In the genomic region with DNA sequence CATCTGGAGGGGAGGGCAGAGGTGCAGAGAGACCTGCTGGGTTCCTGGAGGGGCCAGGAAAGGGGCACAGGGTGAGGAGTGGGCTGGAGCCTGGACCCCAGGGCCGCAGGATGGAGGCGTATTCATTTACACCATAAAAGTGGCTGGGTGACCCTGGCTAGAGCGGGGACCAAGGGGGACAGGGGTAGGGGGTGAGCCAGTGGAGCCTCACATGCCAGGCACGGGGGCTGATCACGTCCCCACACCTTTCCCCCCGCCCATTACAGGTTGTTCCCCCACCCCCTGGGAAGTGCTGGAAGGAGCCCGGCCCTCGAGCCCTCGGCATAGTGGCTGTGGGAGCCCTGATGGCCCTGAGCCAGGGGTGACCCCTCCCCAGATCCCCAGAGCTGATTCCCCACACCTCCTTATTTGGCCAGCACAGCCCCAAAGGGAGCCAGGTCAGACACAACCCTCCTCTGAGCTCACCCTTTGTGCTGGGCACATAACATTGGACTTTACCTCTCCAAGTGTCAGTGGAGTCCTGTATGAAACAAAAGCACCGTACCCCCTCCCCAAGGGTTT, we compare ENCODE assay signal across 9 cellular contexts. TPM values are rescaled to one million over a fixed set of nuclear protein-coding genes. Genes with fewer than 3 reads are reported as not detected.
DNase-seq lines count a peak whose midpoint lies in the region; ATAC-seq and TF ChIP-seq lines count a peak whose summit lies in the region.
"Had no signal": no experiment of that assay in that cellular context is flagged by ENCODE, and none has a peak within 500 bp of the region (broad histone marks: within the 10 kb centered on the region; RNA-seq: fewer than 3 reads in every experiment).

No MANE protein-coding gene starts in this region.

- TF ChIP-seq POLR2A in HCT116 (IDR thresholded peaks at IDR 0.05; ENCODE audit: borderline replicate concordance, extremely low read depth, insufficient read depth, insufficient read length) (no peak), body of pancreas (IDR thresholded peaks at IDR 0.05) (no peak)

- RAD21 ChIA-PET in HCT116 (lab: Charles Lee; ENCODE audit: low non-redundant PET in 1 of 2, low total read pairs in 2 of 2, uncharacterized antibody in 2 of 2, unreplicated experiment in 2 of 2), result no interaction called here

- H3K4me2 ChIP-seq in HCT116 (ENCODE audit: low read length), result peak overlapping the region; percentile 85

- no peaks in the 10 kb centered on the region for H4K20me1 ChIP-seq in HCT116 (ENCODE audit: insufficient read depth)

- H3K9me3 ChIP-seq in AG04450 (ENCODE audit: control insufficient read depth, insufficient read depth, low read length) (no peaks in the 10 kb centered on the region; the same call in 1 of the 2 replicates), HCT116 (ENCODE audit: control insufficient read depth in 1 of 2, insufficient read depth in 1 of 2, low read depth in 1 of 2, low read length in 2 of 2) (no peaks in the 10 kb centered on the region), body of pancreas (no peaks in the 10 kb centered on the region), mucosa of descending colon (no peaks in the 10 kb centered on the region)

- POLR2A ChIA-PET in AG04450 (lab: Yijun Ruan, JAX) (interaction anchor here (0.9 to 1.1 kb wide), 2 partner anchors 12 to 29 kb away, joined by 3 read pairs; a partner anchor contains a TSS), HCT116 (lab: Charles Lee) (interaction anchor here (1.0 kb wide), 1 partner anchor 11 kb away, joined by 3 read pairs; no protein-coding TSS in a partner anchor)

- H3K4me3 ChIP-seq in AG04450 (ENCODE audit: low read depth, low read length) (peak overlapping the region; percentile 70), HCT116 (replicated peaks in 1 of 2; ENCODE audit: low read depth in 1 of 2, low read length in 2 of 2) (peak overlapping the region; percentile 82), body of pancreas (peak overlapping the region; percentile 61 to 68), mucosa of descending colon (peak overlapping the region; percentile 73)

- no peak for TF ChIP-seq RAD21 in HCT116 (IDR thresholded peaks at IDR 0.05; ENCODE audit: low read depth)

- intact Hi-C loops in HCT116 (cut with micrococcal nuclease), result loop anchor here (10.0 kb wide), 1 partner anchor 85 kb away; a partner anchor contains a TSS
- intact Hi-C loops in body of pancreas (cut with DNase I), result no loop called here
- intact Hi-C loops in mucosa of descending colon (cut with DNase I, micrococcal nuclease), result no loop called here

- BruUV-seq in HCT116 (replicated peaks; lab: Mats Ljungman, UMichigan), result no TSS peak

- H3K27ac ChIP-seq in AG04450 (ENCODE audit: low read depth, low read length), result peak overlapping the region; percentile 81
- peak overlapping the region; percentile 87; the same call in 1 of the 2 replicates for H3K27ac ChIP-seq in HCT116 (ENCODE audit: low read depth, low read length)
- H3K27ac ChIP-seq in body of pancreas, result peak overlapping the region; percentile 86 to 96 (median 96)

- 5 to 8% methylated on average over 4 to 10 of the region's 10 CpGs for WGBS in body of pancreas, 2 donors

- DNase-seq in AG04450 (ENCODE audit: low read depth, low spot score), result no peak
- no peak for DNase-seq in HCT116 (ENCODE audit: low read depth, low spot score)
- DNase-seq in body of pancreas, result peak in 3 of 4 donors; percentile 47 to 54 (median 49)
- DNase-seq in mucosa of descending colon, result peak in 2 of 3 donors; percentile 41 to 70
- DNase-seq in stimulated activated naive CD4-positive, alpha-beta T cell treated with Interleukin-2 at 50 U/mL for 16 hours (lab: John Stamatoyannopoulos, UW), result no peak
- no peak for DNase-seq in stimulated activated CD4-positive, alpha-beta T cell treated with anti-CD3 and anti-CD28 coated beads, Interleukin-12 subunit alpha, Interleukin-12 subunit beta, amount 100 ng/mL, for 4 hours
- DNase-seq: cortex of kidney had no signal

- no peak overlapping the region for H2AFZ ChIP-seq in HCT116 (ENCODE audit: low read depth, low read length, poor library complexity, severe bottlenecking)

- no peaks in the 10 kb centered on the region for H3K27me3 ChIP-seq in AG04450 (ENCODE audit: control insufficient read depth, insufficient read depth, low read length)
- H3K27me3 ChIP-seq in HCT116 (ENCODE audit: insufficient read depth, low read length), result no peaks in the 10 kb centered on the region
- H3K27me3 ChIP-seq in body of pancreas, result no peaks in the 10 kb centered on the region

- H3K9ac ChIP-seq in HCT116 (ENCODE audit: low read length), result peak overlapping the region; percentile 79

- ATAC-seq in HCT116 (no peak), body of pancreas (no peak), mucosa of descending colon (peak; percentile 31), HG02938 (IDR thresholded peaks at IDR 0.05; ENCODE audit: unreplicated experiment) (no peak), GM18867 (IDR thresholded peaks at IDR 0.05; ENCODE audit: unreplicated experiment) (no peak)

- H3K36me3 ChIP-seq in HCT116 (ENCODE audit: control insufficient read depth in 1 of 2, insufficient read depth in 2 of 2, low read length in 2 of 2) (peaks cover 0 to 6% of the 10 kb centered on the region in 2 experiments; a peak in 1 of 4 replicates), body of pancreas (replicated peaks in 1 of 2; ENCODE audit: insufficient read depth in 1 of 2, low read depth in 2 of 2) (peaks cover 3% of the 10 kb centered on the region in 2 donors), mucosa of descending colon (ENCODE audit: low read depth) (peaks cover 5% of the 10 kb centered on the region)

- CTCF ChIA-PET in AG04450 (lab: Charles Lee) (no interaction called here), HCT116 (lab: Charles Lee) (no interaction called here)

- peaks cover 21% of the 10 kb centered on the region for H3K79me2 ChIP-seq in HCT116 (ENCODE audit: insufficient read depth, low read length)

- no peaks in the 10 kb centered on the region for H3K9me2 ChIP-seq in HCT116 (ENCODE audit: insufficient read depth)

- H3K4me1 ChIP-seq in HCT116 (ENCODE audit: control insufficient read depth in 1 of 2, insufficient read depth in 2 of 2, low read length in 2 of 2) (peaks cover 9 to 23% of the 10 kb centered on the region in 2 experiments; a peak in 3 of 4 replicates), body of pancreas (peaks cover 81% of the 10 kb centered on the region), mucosa of descending colon (ENCODE audit: low read depth) (peaks cover 19% of the 10 kb centered on the region)

- TF ChIP-seq CTCF in AG04450 (IDR thresholded peaks at IDR 0.05; ENCODE audit: low read depth, low read length) (no peak), HCT116 (IDR thresholded peaks at IDR 0.05 in 2 of 3, conservative IDR thresholded peaks at IDR 0.05 in 1 of 3; ENCODE audit: borderline replicate concordance in 1 of 3, insufficient read depth in 1 of 3, low read depth in 2 of 3, low read length in 2 of 3) (no peak), body of pancreas (IDR thresholded peaks at IDR 0.05) (no peak), mucosa of descending colon (IDR thresholded peaks at IDR 0.05) (no peak)

TF ChIP-seq in HCT116, 20 proteins besides CTCF, POLR2A, EP300 and RAD21 (continues in another document):
- TF ChIP-seq JUND (IDR thresholded peaks at IDR 0.05), result no peak
- TF ChIP-seq EZH2 (IDR thresholded peaks at IDR 0.05), result no peak
- TF ChIP-seq, protein P1, sequence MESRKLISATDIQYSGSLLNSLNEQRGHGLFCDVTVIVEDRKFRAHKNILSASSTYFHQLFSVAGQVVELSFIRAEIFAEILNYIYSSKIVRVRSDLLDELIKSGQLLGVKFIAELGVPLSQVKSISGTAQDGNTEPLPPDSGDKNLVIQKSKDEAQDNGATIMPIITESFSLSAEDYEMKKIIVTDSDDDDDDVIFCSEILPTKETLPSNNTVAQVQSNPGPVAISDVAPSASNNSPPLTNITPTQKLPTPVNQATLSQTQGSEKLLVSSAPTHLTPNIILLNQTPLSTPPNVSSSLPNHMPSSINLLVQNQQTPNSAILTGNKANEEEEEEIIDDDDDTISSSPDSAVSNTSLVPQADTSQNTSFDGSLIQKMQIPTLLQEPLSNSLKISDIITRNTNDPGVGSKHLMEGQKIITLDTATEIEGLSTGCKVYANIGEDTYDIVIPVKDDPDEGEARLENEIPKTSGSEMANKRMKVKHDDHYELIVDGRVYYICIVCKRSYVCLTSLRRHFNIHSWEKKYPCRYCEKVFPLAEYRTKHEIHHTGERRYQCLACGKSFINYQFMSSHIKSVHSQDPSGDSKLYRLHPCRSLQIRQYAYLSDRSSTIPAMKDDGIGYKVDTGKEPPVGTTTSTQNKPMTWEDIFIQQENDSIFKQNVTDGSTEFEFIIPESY (IDR thresholded peaks at IDR 0.05; ENCODE audit: extremely low read depth, insufficient replicate concordance, low read length), result no peak
- TF ChIP-seq CEBPB (IDR thresholded peaks at IDR 0.05; ENCODE audit: low read depth), result no peak
- no peak for TF ChIP-seq SRF (IDR thresholded peaks at IDR 0.05; ENCODE audit: low read depth)
- TF ChIP-seq FOSL1 (IDR thresholded peaks at IDR 0.05; ENCODE audit: low read depth), result no peak
- TF ChIP-seq ELF1 (IDR thresholded peaks at IDR 0.05; ENCODE audit: borderline replicate concordance, low read depth), result no peak
- TF ChIP-seq YY1 (IDR thresholded peaks at IDR 0.05; ENCODE audit: extremely low read depth, insufficient replicate concordance, low read depth, low read length), result no peak

RNA-seq across cellular contexts. Expression of a gene that starts 0.8 kb away (rescaled TPM):
- 26.5 and 39.0 TPM in 2 replicates for polyA plus RNA-seq in AG04450 (2011; rRNA removed)
- 26.7 and 34.1 TPM in 2 replicates for polyA minus RNA-seq in AG04450 (2011; rRNA and poly(A)+ RNA removed)
- total RNA-seq in HCT116 (2021; ENCODE audit: unreplicated experiment), result 101 TPM
- polyA plus RNA-seq in HCT116 (2012), result 88.7 and 97.2 TPM in 2 replicates
- total RNA-seq in body of pancreas, result 100 to 1,000 TPM; 488 to 798 TPM
- 100 to 1,000 TPM; 155 to 189 (median 166) TPM for total RNA-seq in mucosa of descending colon

RNA-seq across cellular contexts. Expression of a gene that starts 9.1 kb away (rescaled TPM):
- 42.5 and 65.3 TPM in 2 replicates for polyA plus RNA-seq in AG04450 (2011; rRNA removed)
- 43.0 and 58.8 TPM in 2 replicates for polyA minus RNA-seq in AG04450 (2011; rRNA and poly(A)+ RNA removed)
- total RNA-seq in HCT116 (2021; ENCODE audit: unreplicated experiment) (189 TPM), body of pancreas (100 to 1,000 TPM; 108 to 109 TPM), mucosa of descending colon (100 to 1,000 TPM; 148 to 165 (median 162) TPM)
- polyA plus RNA-seq in HCT116 (2012), result 245 and 268 TPM in 2 replicates

RNA-seq across cellular contexts. Expression of a gene that starts 29.5 kb away (rescaled TPM):
- 24.0 and 32.7 TPM in 2 replicates for polyA plus RNA-seq in AG04450 (2011; rRNA removed)
- 11.0 and 12.8 TPM in 2 replicates for polyA minus RNA-seq in AG04450 (2011; rRNA and poly(A)+ RNA removed)
- total RNA-seq in HCT116 (2021; ENCODE audit: unreplicated experiment) (25.5 TPM), body of pancreas (10 to 100 TPM; 15.2 to 18.4 TPM), mucosa of descending colon (10 to 100 TPM in 2 of 3 donors, 1 to 10 TPM in 1; 8.6 to 18.9 (median 11.5) TPM)
- polyA plus RNA-seq in HCT116 (2012), result 28.9 and 39.8 TPM in 2 replicates

RNA-seq across cellular contexts. Expression of a gene that starts 35.7 kb away (rescaled TPM):
- polyA plus RNA-seq in AG04450 (2011; rRNA removed), result 11.3 and 16.2 TPM in 2 replicates
- polyA minus RNA-seq in AG04450 (2011; rRNA and poly(A)+ RNA removed), result 23.8 and 26.2 TPM in 2 replicates
- 72.9 TPM for total RNA-seq in HCT116 (2021; ENCODE audit: unreplicated experiment)
- polyA plus RNA-seq in HCT116 (2012), result 55.1 and 67.6 TPM in 2 replicates
- 10 to 100 TPM; 33.9 to 40.5 TPM for total RNA-seq in body of pancreas
- total RNA-seq in mucosa of descending colon, result 10 to 100 TPM; 30.1 to 47.5 (median 46.8) TPM

Comparison
In these comparisons a context has a peak if more than half of its experiments do, and no peak if none do; other contexts are left out.
1. DNase-seq: peak in body of pancreas (3 of 4) and mucosa of descending colon (2 of 3); none in AG04450 (single experiment), HCT116 (single experiment), stimulated activated naive CD4-positive, alpha-beta T cell treated with Interleukin-2 at 50 U/mL for 16 hours (single experiment) and stimulated activated CD4-positive, alpha-beta T cell treated with anti-CD3 and anti-CD28 coated beads, Interleukin-12 subunit alpha, Interleukin-12 subunit beta, amount 100 ng/mL, for 4 hours (single experiment).
2. Peak in every context shown above with its lines, with median percentiles within 50 percentile points of each other: H3K27ac ChIP-seq and H3K4me3 ChIP-seq.